8 cellular contexts compared by ENCODE assay signal in genomic region chr13:99087954-99088491, GRCh38.
DNase-seq lines count a peak whose midpoint lies in the region; ATAC-seq lines count a peak whose summit lies in the region.

No MANE protein-coding gene starts in this region.

- ATAC-seq in HG03045 (IDR thresholded peaks at IDR 0.05; ENCODE audit: unreplicated experiment): peak; percentile 30

- H3K27me3 ChIP-seq in adipocyte (replicated peaks; ENCODE audit: control insufficient read depth, insufficient read depth, low read length) (no peaks in the 10 kb centered on the region), iPS-18a (ENCODE audit: control insufficient read depth, insufficient read depth, low read length) (peaks cover 42% of the 10 kb centered on the region)

- no peak overlapping the region for H3K27ac ChIP-seq in iPS-18a (ENCODE audit: low read length)

- H3K4me3 ChIP-seq in adipocyte (ENCODE audit: low read length): peak overlapping the region; percentile 89
- peak overlapping the region; percentile 76 for H3K4me3 ChIP-seq in iPS-18a (ENCODE audit: low read length)

- DNase-seq in NCI-H2227 treated with DMSO at 0.1 percent for 48 hours (lab: John Stamatoyannopoulos, UW): peak; percentile 57
- no peak for DNase-seq in NCI-H2227 (lab: John Stamatoyannopoulos, UW; ENCODE audit: unreplicated experiment)
- DNase-seq in NCI-H748 treated with DMSO at 0.1 percent for 48 hours (lab: John Stamatoyannopoulos, UW): peak; percentile 81
- no peak for DNase-seq in adipocyte (ENCODE audit: low read depth)
- DNase-seq in stimulated activated CD4-positive, alpha-beta T cell treated with anti-CD3 and anti-CD28 coated beads, Interleukin-2, amount 100 ng/mL, for 24 hours: peak; percentile 33 to 38
- DNase-seq in A172 (ENCODE audit: low spot score): no peak

- H3K36me3 ChIP-seq in adipocyte (ENCODE audit: control insufficient read depth, insufficient read depth, low read length, severe bottlenecking): no peaks in the 10 kb centered on the region
- H3K36me3 ChIP-seq in iPS-18a (ENCODE audit: control insufficient read depth, low read depth, low read length): no peaks in the 10 kb centered on the region

- H3K9ac ChIP-seq in adipocyte (ENCODE audit: low read length): peak overlapping the region; percentile 86
- H3K9ac ChIP-seq in iPS-18a (ENCODE audit: low read length): no peak overlapping the region

- H3K9me3 ChIP-seq in adipocyte (ENCODE audit: control insufficient read depth, low read length): no peaks in the 10 kb centered on the region
- no peaks in the 10 kb centered on the region for H3K9me3 ChIP-seq in iPS-18a (ENCODE audit: control insufficient read depth, low read depth, low read length)

- H3K4me1 ChIP-seq in adipocyte (ENCODE audit: control insufficient read depth, insufficient read depth, low read length) (no peaks in the 10 kb centered on the region), iPS-18a (ENCODE audit: control insufficient read depth, low read depth, low read length) (peaks cover 5% of the 10 kb centered on the region)

Comparison
In these comparisons a context has a peak if more than half of its experiments do, and no peak if none do; other contexts are left out.
1. DNase-seq: peak in NCI-H2227 treated with DMSO at 0.1 percent for 48 hours (single experiment), NCI-H748 treated with DMSO at 0.1 percent for 48 hours (single experiment) and stimulated activated CD4-positive, alpha-beta T cell treated with anti-CD3 and anti-CD28 coated beads, Interleukin-2, amount 100 ng/mL, for 24 hours (2 of 2); none in NCI-H2227 (single experiment), adipocyte (single experiment) and A172 (single experiment).